ENCODE assay signal across 19 cellular contexts in the genomic region with DNA sequence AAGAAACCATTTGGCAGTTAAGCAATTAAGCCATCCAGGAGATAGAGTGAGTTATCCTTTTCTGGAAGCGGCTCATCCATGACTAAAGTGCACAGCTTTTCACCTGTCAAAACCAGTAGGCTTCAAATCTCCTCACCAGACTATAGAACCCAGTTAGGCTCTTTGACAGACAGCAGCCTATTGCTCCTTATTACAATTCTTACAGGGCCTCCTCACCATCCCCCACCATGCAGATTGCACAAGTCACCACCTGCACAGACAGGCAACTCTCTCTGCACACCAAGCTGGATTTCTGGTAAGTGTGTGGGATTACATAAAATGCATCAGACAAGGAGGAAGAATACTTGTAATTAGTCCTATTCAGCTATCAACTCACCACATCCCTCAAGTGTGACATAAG.
A peak's percentile ranks its signal among the peaks of the same experiment; 100 is the strongest.
DNase-seq lines count a peak whose midpoint lies in the region; ATAC-seq, FAIRE-seq and TF ChIP-seq lines count a peak whose summit lies in the region.
"Had no signal": no experiment of that assay in that cellular context is flagged by ENCODE, and none has a peak within 500 bp of the region (broad histone marks: within the 10 kb centered on the region; RNA-seq: fewer than 3 reads in every experiment).

No MANE protein-coding gene starts in this region.

- in situ Hi-C loops in transverse colon (cut with MboI; ENCODE audit: low pct_ligation_motif_present in 1 of 4, low pct_unique_long_range_greater_than_20kb in 1 of 4, low sequenced_read_pairs in 3 of 4): loop anchor here in 2 of 4 donors (25.0 kb wide), 2 partner anchors 326 to 651 kb away; no protein-coding TSS in a partner anchor

- no peak overlapping the region for H3K4ac ChIP-seq in neuronal stem cell (ENCODE audit: low read length)

- no peak overlapping the region for H3K14ac ChIP-seq in neuronal stem cell (ENCODE audit: low read length)

- no peak overlapping the region for H4K8ac ChIP-seq in neuronal stem cell (ENCODE audit: low read depth, low read length)

- no peak for TF ChIP-seq CTCF in bronchial epithelial cell (IDR thresholded peaks at IDR 0.05; ENCODE audit: insufficient read depth, low read length, severe bottlenecking)
- no peak for TF ChIP-seq CTCF in transverse colon (IDR thresholded peaks at IDR 0.05)

- H2BK12ac ChIP-seq in neuronal stem cell (ENCODE audit: low read length): no peak overlapping the region

- H3K4me1 ChIP-seq in neuronal stem cell (ENCODE audit: control insufficient read depth in 2 of 2, insufficient read depth in 1 of 2, low read depth in 1 of 2, low read length in 2 of 2): peaks cover 3 to 7% of the 10 kb centered on the region in 2 donors
- no peaks in the 10 kb centered on the region for H3K4me1 ChIP-seq in transverse colon

- no peak overlapping the region for H3K23ac ChIP-seq in neuronal stem cell (ENCODE audit: low read depth, low read length, poor library complexity)

- peak; percentile 75 for FAIRE-seq in bronchial epithelial cell (lab: Jason Lieb, UNC)
- FAIRE-seq: GM12891, islet of Langerhans had no signal

- H3K27me3 ChIP-seq in bronchial epithelial cell (ENCODE audit: control insufficient read depth, insufficient read depth, low read length): no peaks in the 10 kb centered on the region
- no peaks in the 10 kb centered on the region for H3K27me3 ChIP-seq in neuronal stem cell (ENCODE audit: control insufficient read depth in 3 of 3, insufficient read depth in 3 of 3, low read depth in 1 of 3, low read length in 3 of 3)
- H3K27me3 ChIP-seq in transverse colon: no peaks in the 10 kb centered on the region

- TF ChIP-seq POLR2A in transverse colon (IDR thresholded peaks at IDR 0.05): no peak

- no peak overlapping the region for H3K9ac ChIP-seq in neuronal stem cell (ENCODE audit: low read depth, low read length, poor library complexity)
- H3K9ac ChIP-seq: KMS-11 had no signal

- H2BK5ac ChIP-seq in neuronal stem cell (ENCODE audit: low read length): no peak overlapping the region

- H2BK120ac ChIP-seq in neuronal stem cell (ENCODE audit: low read depth, low read length): no peak overlapping the region

- WGBS in neuronal stem cell (ENCODE audit: extremely low coverage in 2 of 2, insufficient read length in 2 of 2, insufficient replicate concordance in 1 of 2), 2 donors: no CpG with 5 or more reads among the region's 1 CpG
- WGBS in transverse colon (ENCODE audit: low coverage in 1 of 2), 2 donors: 83 to 89% methylated on average over 1 of the region's 1 CpG

- DNase-seq in HPDE6-E6E7 (ENCODE audit: extremely low spot score) (peak; percentile 51), NCI-H2171 treated with DMSO at 0.1 percent for 48 hours (lab: John Stamatoyannopoulos, UW) (peak; percentile 22), bronchial epithelial cell (ENCODE audit: low read depth) (peak; percentile 93), neuronal stem cell (ENCODE audit: low spot score) (no peak), transverse colon (no peak), iPS-NIHi11 (ENCODE audit: low spot score) (no peak), DMS153 (lab: John Stamatoyannopoulos, UW) (no peak)
- DNase-seq: activated CD4-positive, alpha-beta T cell treated with anti-CD3 and anti-CD28 coated beads, Interleukin-2, amount 10 ng/mL, durations not matched to agents 7 days and 5 days; activated T-cell treated with anti-CD3 and anti-CD28 coated beads, Interleukin-2, amount 50 U/mL, for 4 hours; EL; foreskin melanocyte; NCI-H2081 treated with DMSO at 0.1 percent for 48 hours; stimulated activated naive CD4-positive, alpha-beta T cell; T-helper 2 cell had no signal

- no peak for TF ChIP-seq EP300 in transverse colon (IDR thresholded peaks at IDR 0.05; ENCODE audit: low read depth)

- no peak overlapping the region for H3K4me2 ChIP-seq in neuronal stem cell (ENCODE audit: insufficient read depth, low read length, poor library complexity, severe bottlenecking)
- H3K4me2 ChIP-seq: KMS-11 had no signal

- peaks cover 2 to 3% of the 10 kb centered on the region in 2 donors for H3K9me3 ChIP-seq in neuronal stem cell (replicated peaks in 1 of 2; ENCODE audit: control insufficient read depth in 2 of 2, insufficient read depth in 1 of 2, low read depth in 1 of 2, low read length in 2 of 2)
- H3K9me3 ChIP-seq in transverse colon: no peaks in the 10 kb centered on the region

- H3K18ac ChIP-seq in neuronal stem cell (ENCODE audit: low read length): no peak overlapping the region

- H2BK15ac ChIP-seq in neuronal stem cell (ENCODE audit: low read length): no peak overlapping the region

- H2AK5ac ChIP-seq in neuronal stem cell (ENCODE audit: low read depth, low read length): no peak overlapping the region

- H3K4me3 ChIP-seq in bronchial epithelial cell (ENCODE audit: low read depth, low read length): no peak overlapping the region
- no peak overlapping the region for H3K4me3 ChIP-seq in neuronal stem cell (ENCODE audit: low read length in 2 of 2)
- H3K4me3 ChIP-seq in transverse colon: no peak overlapping the region

- no peak for ATAC-seq in GM18511 (IDR thresholded peaks at IDR 0.05; ENCODE audit: unreplicated experiment)
- ATAC-seq: activated T-cell treated with anti-CD3 and anti-CD28 coated beads, Interleukin-2, amount 50 U/mL, for 4 hours had no signal

- H2AFZ ChIP-seq in neuronal stem cell (ENCODE audit: low read length): peak overlapping the region; percentile 17

- no peaks in the 10 kb centered on the region for H3K79me1 ChIP-seq in neuronal stem cell (ENCODE audit: low read depth, low read length)

- H3K27ac ChIP-seq in neuronal stem cell (replicated peaks; ENCODE audit: low read length) (no peak overlapping the region), transverse colon (no peak overlapping the region)
- H3K27ac ChIP-seq: C4-2B, KMS-11 had no signal

- no peak overlapping the region for H4K91ac ChIP-seq in neuronal stem cell (ENCODE audit: low read depth, low read length, poor library complexity)

- H3K36me3 ChIP-seq in bronchial epithelial cell (ENCODE audit: control insufficient read depth, insufficient read depth, low read length) (no peaks in the 10 kb centered on the region), neuronal stem cell (replicated peaks in 1 of 2; ENCODE audit: control insufficient read depth in 2 of 2, insufficient read depth in 2 of 2, low read length in 2 of 2) (no peaks in the 10 kb centered on the region), transverse colon (no peaks in the 10 kb centered on the region)

- intact Hi-C loops in transverse colon (cut with DNase I; ENCODE audit: low total_unique reads): no loop called here

Comparison
In these comparisons a context has a peak if more than half of its experiments do, and no peak if none do; other contexts are left out.
1. DNase-seq: peak in HPDE6-E6E7 (single experiment), NCI-H2171 treated with DMSO at 0.1 percent for 48 hours (single experiment) and bronchial epithelial cell (single experiment); none in neuronal stem cell (single experiment), transverse colon (single experiment), iPS-NIHi11 (single experiment) and DMS153 (single experiment).